In genomic region chr12:70110085-70110484, GRCh38 we compare ENCODE assay signal across 33 cellular contexts.
"Had no signal": no experiment of that assay in that cellular context is flagged by ENCODE, and none has a peak within 500 bp of the region (broad histone marks: within the 10 kb centered on the region; RNA-seq: fewer than 3 reads in every experiment).

No MANE protein-coding gene starts in this region.

- H3K36me3 Mint-ChIP-seq: activated CD8-positive, alpha-beta memory T cell treated with anti-CD3 and anti-CD28 coated beads, Interleukin-2, amount 10 ng/mL, durations not matched to agents 7 days and 5 days; activated naive CD4-positive, alpha-beta T cell treated with anti-CD3 and anti-CD28 coated beads, Interleukin-2, amount 10 ng/mL, durations not matched to agents 7 days and 5 days; activated naive CD8-positive, alpha-beta T cell had no signal

- H3K27me3 Mint-ChIP-seq: activated CD8-positive, alpha-beta memory T cell treated with anti-CD3 and anti-CD28 coated beads, Interleukin-2, amount 10 ng/mL, durations not matched to agents 7 days and 5 days; activated naive CD4-positive, alpha-beta T cell treated with anti-CD3 and anti-CD28 coated beads, Interleukin-2, amount 10 ng/mL, durations not matched to agents 7 days and 5 days; activated naive CD8-positive, alpha-beta T cell treated with anti-CD3 and anti-CD28 coated beads, Interleukin-2, amount 50 U/mL, for 24 hours had no signal

- DNase-seq: activated CD4-positive, alpha-beta memory T cell treated with anti-CD3 and anti-CD28 coated beads, Interleukin-2, amount 10 ng/mL, durations not matched to agents 7 days and 5 days; activated CD4-positive, alpha-beta T cell treated with anti-CD3 and anti-CD28 coated beads for 1 hour; activated CD4-positive, alpha-beta T cell treated with anti-CD3 and anti-CD28 coated beads for 48 hours; activated CD4-positive, CD25-positive, alpha-beta regulatory T cell; activated CD8-positive, alpha-beta memory T cell treated with anti-CD3 and anti-CD28 coated beads for 24 hours; activated CD8-positive, alpha-beta memory T cell treated with anti-CD3 and anti-CD28 coated beads, Interleukin-2, amount 10 ng/mL, durations not matched to agents 7 days and 5 days; activated CD8-positive, alpha-beta memory T cell treated with anti-CD3 and anti-CD28 coated beads, Interleukin-2, amount 50 U/mL, for 48 hours; activated effector memory CD4-positive, alpha-beta T cell treated with Interleukin-2 at 50 U/mL for 16 hours; activated naive CD4-positive, alpha-beta T cell treated with anti-CD3 and anti-CD28 coated beads, Interleukin-2, amount 10 ng/mL, durations not matched to agents 7 days and 5 days; activated naive CD8-positive, alpha-beta T cell treated with anti-CD3 and anti-CD28 coated beads, Interleukin-2, amount 50 U/mL, for 24 hours; activated T-cell treated with anti-CD3 and anti-CD28 coated beads, Interleukin-2, amount 50 U/mL, for 48 hours; anterior cingulate cortex; caudate nucleus; cerebellar nuclear complex; Kasumi-1; MG63; NCI-H1048; NCI-H1105 treated with DMSO at 0.1 percent for 48 hours; NCI-H1436; NCI-H187 treated with DMSO at 0.1 percent for 48 hours; NCI-H2081; NCI-H2171 treated with DMSO at 0.1 percent for 48 hours; NCI-H345; NCI-H524 treated with DMSO at 0.1 percent for 48 hours; NCI-H748 treated with DMSO at 0.1 percent for 48 hours; NK-92 treated with Interleukin-12 subunit alpha and Interleukin-12 subunit beta, amount 100 ng/mL, for 24 hours; Right ventricle myocardium superior; SJCRH30; T1000; WERI-Rb-1 had no signal

- H3K4me1 Mint-ChIP-seq: activated CD4-positive, alpha-beta memory T cell treated with anti-CD3 and anti-CD28 coated beads, Interleukin-2, amount 10 ng/mL, durations not matched to agents 7 days and 5 days; activated CD8-positive, alpha-beta memory T cell treated with anti-CD3 and anti-CD28 coated beads, Interleukin-2, amount 10 ng/mL, durations not matched to agents 7 days and 5 days; activated naive CD4-positive, alpha-beta T cell treated with anti-CD3 and anti-CD28 coated beads, Interleukin-2, amount 10 ng/mL, durations not matched to agents 7 days and 5 days; activated naive CD8-positive, alpha-beta T cell treated with anti-CD3 and anti-CD28 coated beads, Interleukin-2, amount 50 U/mL, for 24 hours; brain had no signal

- H3K4me3 Mint-ChIP-seq: activated CD4-positive, alpha-beta memory T cell treated with anti-CD3 and anti-CD28 coated beads, Interleukin-2, amount 10 ng/mL, durations not matched to agents 7 days and 5 days; activated CD8-positive, alpha-beta memory T cell treated with anti-CD3 and anti-CD28 coated beads, Interleukin-2, amount 10 ng/mL, durations not matched to agents 7 days and 5 days; activated naive CD4-positive, alpha-beta T cell treated with anti-CD3 and anti-CD28 coated beads, Interleukin-2, amount 10 ng/mL, durations not matched to agents 7 days and 5 days; activated naive CD8-positive, alpha-beta T cell; activated naive CD8-positive, alpha-beta T cell treated with anti-CD3 and anti-CD28 coated beads, Interleukin-2, amount 50 U/mL, for 24 hours; brain had no signal

- H3K27ac Mint-ChIP-seq: activated CD4-positive, alpha-beta memory T cell treated with anti-CD3 and anti-CD28 coated beads, Interleukin-2, amount 10 ng/mL, durations not matched to agents 7 days and 5 days; activated CD8-positive, alpha-beta memory T cell treated with anti-CD3 and anti-CD28 coated beads, Interleukin-2, amount 10 ng/mL, durations not matched to agents 7 days and 5 days; activated naive CD4-positive, alpha-beta T cell treated with anti-CD3 and anti-CD28 coated beads, Interleukin-2, amount 10 ng/mL, durations not matched to agents 7 days and 5 days; activated naive CD8-positive, alpha-beta T cell; activated naive CD8-positive, alpha-beta T cell treated with anti-CD3 and anti-CD28 coated beads, Interleukin-2, amount 50 U/mL, for 24 hours; brain had no signal

- FAIRE-seq: bronchial epithelial cell had no signal

- ATAC-seq: activated CD8-positive, alpha-beta memory T cell treated with anti-CD3 and anti-CD28 coated beads, Interleukin-2, amount 10 ng/mL, durations not matched to agents 7 days and 5 days; activated naive CD8-positive, alpha-beta T cell treated with anti-CD3 and anti-CD28 coated beads, Interleukin-2, amount 50 U/mL, for 24 hours had no signal
